In genomic region chr3:139241783-139242182, GRCh38 we compare ENCODE assay signal across 20 cellular contexts.
"Had no signal": no experiment of that assay in that cellular context is flagged by ENCODE, and none has a peak within 500 bp of the region (broad histone marks: within the 10 kb centered on the region; RNA-seq: fewer than 3 reads in every experiment).

No MANE protein-coding gene starts in this region.

- H3K27me3 ChIP-seq: breast epithelium, sigmoid colon had no signal

- H3K4me1 ChIP-seq: breast epithelium, sigmoid colon had no signal

- ATAC-seq: activated CD4-positive, alpha-beta T cell treated with anti-CD3 and anti-CD28 coated beads for 36 hours; activated CD8-positive, alpha-beta memory T cell treated with anti-CD3 and anti-CD28 coated beads, Interleukin-2, amount 10 ng/mL, durations not matched to agents 7 days and 5 days; activated naive CD8-positive, alpha-beta T cell treated with anti-CD3 and anti-CD28 coated beads, Interleukin-2, amount 50 U/mL, for 24 hours; esophagus mucosa; stimulated activated effector memory CD8-positive, alpha-beta T cell treated with anti-CD3 and anti-CD28 coated beads, Interleukin-12 subunit alpha, Interleukin-12 subunit beta, amount 100 ng/mL, for 72 hours had no signal

- H3K4me3 ChIP-seq: breast epithelium, dorsolateral prefrontal cortex, sigmoid colon, thoracic aorta had no signal

- DNase-seq: activated CD4-positive, alpha-beta memory T cell treated with anti-CD3 and anti-CD28 coated beads for 36 hours; activated CD4-positive, alpha-beta T cell treated with anti-CD3 and anti-CD28 coated beads for 36 hours; activated CD8-positive, alpha-beta memory T cell treated with anti-CD3 and anti-CD28 coated beads, Interleukin-2, amount 10 ng/mL, durations not matched to agents 7 days and 5 days; activated naive CD4-positive, alpha-beta T cell treated with anti-CD3 and anti-CD28 coated beads for 36 hours; activated naive CD8-positive, alpha-beta T cell treated with anti-CD3 and anti-CD28 coated beads, Interleukin-2, amount 50 U/mL, for 24 hours; activated T-cell treated with anti-CD3 and anti-CD28 coated beads, Interleukin-2, amount 50 U/mL, for 1 hour; aorta; dorsolateral prefrontal cortex; foreskin melanocyte; head of caudate nucleus; kidney glomerular epithelial cell; sigmoid colon; stimulated activated CD4-positive, alpha-beta T cell treated with anti-CD3 and anti-CD28 coated beads, Interleukin-12 subunit alpha, Interleukin-12 subunit beta, amount 100 ng/mL, for 4 hours; stimulated activated CD4-positive, alpha-beta T cell treated with anti-CD3 and anti-CD28 coated beads, Interleukin-2, amount 100 ng/mL, for 24 hours; T-helper 1 cell had no signal

- H3K27ac ChIP-seq: breast epithelium, dorsolateral prefrontal cortex, sigmoid colon, thoracic aorta, VCaP had no signal
